Comparison of ENCODE assay signal across 1 cellular context in the genomic region with DNA sequence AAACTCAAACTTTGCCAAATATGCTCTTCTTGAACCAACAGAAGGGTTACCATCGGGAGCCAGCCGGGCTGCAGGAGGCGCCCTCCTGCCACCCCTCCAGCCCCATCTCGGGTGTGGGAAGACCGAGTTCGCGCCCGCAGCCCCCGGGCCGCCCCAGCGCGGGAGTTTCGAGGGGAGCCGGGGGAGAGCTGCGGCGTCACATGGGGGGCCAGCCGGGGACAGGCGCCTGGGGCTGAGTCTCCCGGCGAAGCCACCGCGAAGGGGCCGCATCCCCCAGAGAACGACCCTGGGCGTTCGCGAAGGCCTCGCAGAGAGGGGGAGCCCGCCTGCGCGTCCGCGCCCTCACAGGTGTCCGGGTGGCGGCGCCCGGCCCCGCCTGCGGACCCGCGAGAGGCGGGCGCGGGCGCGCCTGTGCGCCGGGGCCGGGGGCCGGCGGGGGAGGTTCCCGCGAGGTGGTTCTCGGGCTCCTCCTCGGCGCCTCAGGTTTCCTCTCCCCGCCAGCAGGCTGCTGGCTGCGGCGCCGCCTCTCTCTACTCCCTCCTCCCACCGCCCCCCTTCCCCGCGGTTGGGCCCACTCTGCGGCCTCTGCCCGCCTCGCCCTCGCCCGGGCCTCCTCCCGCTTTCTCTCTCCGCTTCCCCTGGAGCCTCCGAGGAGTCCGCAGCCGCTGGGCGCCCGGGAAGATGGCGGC.
TF ChIP-seq lines count a peak whose summit lies in the region.

A gene with protein sequence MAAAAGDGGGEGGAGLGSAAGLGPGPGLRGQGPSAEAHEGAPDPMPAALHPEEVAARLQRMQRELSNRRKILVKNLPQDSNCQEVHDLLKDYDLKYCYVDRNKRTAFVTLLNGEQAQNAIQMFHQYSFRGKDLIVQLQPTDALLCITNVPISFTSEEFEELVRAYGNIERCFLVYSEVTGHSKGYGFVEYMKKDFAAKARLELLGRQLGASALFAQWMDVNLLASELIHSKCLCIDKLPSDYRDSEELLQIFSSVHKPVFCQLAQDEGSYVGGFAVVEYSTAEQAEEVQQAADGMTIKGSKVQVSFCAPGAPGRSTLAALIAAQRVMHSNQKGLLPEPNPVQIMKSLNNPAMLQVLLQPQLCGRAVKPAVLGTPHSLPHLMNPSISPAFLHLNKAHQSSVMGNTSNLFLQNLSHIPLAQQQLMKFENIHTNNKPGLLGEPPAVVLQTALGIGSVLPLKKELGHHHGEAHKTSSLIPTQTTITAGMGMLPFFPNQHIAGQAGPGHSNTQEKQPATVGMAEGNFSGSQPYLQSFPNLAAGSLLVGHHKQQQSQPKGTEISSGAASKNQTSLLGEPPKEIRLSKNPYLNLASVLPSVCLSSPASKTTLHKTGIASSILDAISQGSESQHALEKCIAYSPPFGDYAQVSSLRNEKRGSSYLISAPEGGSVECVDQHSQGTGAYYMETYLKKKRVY (plus strand): TSS at position 584 of the 689 bp plus-strand sequence. CDS start 98 bp downstream, at position 682.

TF ChIP-seq in K562, 482 proteins besides CTCF, POLR2A, EP300 and RAD21 (continued from another document and continues in another):
- TF ChIP-seq ZFX (CRISPR knock-in tag; IDR thresholded peaks at IDR 0.05) (peak; percentile 81), BCOR (IDR thresholded peaks at IDR 0.05) (no peak), ZNF354B (CRISPR knock-in tag; IDR thresholded peaks at IDR 0.05) (no peak), TCF7 (IDR thresholded peaks at IDR 0.05; ENCODE audit: borderline replicate concordance) (no peak), ZNF445 (CRISPR knock-in tag; IDR thresholded peaks at IDR 0.05; ENCODE audit: low read depth) (no peak), C11orf30 (IDR thresholded peaks at IDR 0.05; ENCODE audit: low read depth) (no peak), SP1 (CRISPR knock-in tag; IDR thresholded peaks at IDR 0.05) (no peak; the same call in 1 of the 2 replicates), MYNN (IDR thresholded peaks at IDR 0.05) (no peak), MYNN (CRISPR knock-in tag; IDR thresholded peaks at IDR 0.05) (no peak), HMG20B (CRISPR knock-in tag; IDR thresholded peaks at IDR 0.05) (no peak), GABPB1 (CRISPR knock-in tag; IDR thresholded peaks at IDR 0.05) (peak; percentile 30; the same call in 1 of the 2 replicates), RFX7 (CRISPR knock-in tag; IDR thresholded peaks at IDR 0.05) (no peak), PCBP2 (IDR thresholded peaks at IDR 0.05; ENCODE audit: low read depth, low read length, poor library complexity, severe bottlenecking) (no peak), CBX1 (IDR thresholded peaks at IDR 0.05; ENCODE audit: low read depth) (no peak), KAT2B (IDR thresholded peaks at IDR 0.05; ENCODE audit: low read depth, low read length) (no peak), CC2D1A (IDR thresholded peaks at IDR 0.05) (no peak), SNIP1 (IDR thresholded peaks at IDR 0.05; ENCODE audit: low read depth) (no peak), STAG1 (CRISPR knock-in tag; IDR thresholded peaks at IDR 0.05; ENCODE audit: borderline replicate concordance) (no peak)
- TF ChIP-seq, protein P1, sequence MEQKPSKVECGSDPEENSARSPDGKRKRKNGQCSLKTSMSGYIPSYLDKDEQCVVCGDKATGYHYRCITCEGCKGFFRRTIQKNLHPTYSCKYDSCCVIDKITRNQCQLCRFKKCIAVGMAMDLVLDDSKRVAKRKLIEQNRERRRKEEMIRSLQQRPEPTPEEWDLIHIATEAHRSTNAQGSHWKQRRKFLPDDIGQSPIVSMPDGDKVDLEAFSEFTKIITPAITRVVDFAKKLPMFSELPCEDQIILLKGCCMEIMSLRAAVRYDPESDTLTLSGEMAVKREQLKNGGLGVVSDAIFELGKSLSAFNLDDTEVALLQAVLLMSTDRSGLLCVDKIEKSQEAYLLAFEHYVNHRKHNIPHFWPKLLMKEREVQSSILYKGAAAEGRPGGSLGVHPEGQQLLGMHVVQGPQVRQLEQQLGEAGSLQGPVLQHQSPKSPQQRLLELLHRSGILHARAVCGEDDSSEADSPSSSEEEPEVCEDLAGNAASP (IDR thresholded peaks at IDR 0.05), result no peak
- TF ChIP-seq, protein P2, sequence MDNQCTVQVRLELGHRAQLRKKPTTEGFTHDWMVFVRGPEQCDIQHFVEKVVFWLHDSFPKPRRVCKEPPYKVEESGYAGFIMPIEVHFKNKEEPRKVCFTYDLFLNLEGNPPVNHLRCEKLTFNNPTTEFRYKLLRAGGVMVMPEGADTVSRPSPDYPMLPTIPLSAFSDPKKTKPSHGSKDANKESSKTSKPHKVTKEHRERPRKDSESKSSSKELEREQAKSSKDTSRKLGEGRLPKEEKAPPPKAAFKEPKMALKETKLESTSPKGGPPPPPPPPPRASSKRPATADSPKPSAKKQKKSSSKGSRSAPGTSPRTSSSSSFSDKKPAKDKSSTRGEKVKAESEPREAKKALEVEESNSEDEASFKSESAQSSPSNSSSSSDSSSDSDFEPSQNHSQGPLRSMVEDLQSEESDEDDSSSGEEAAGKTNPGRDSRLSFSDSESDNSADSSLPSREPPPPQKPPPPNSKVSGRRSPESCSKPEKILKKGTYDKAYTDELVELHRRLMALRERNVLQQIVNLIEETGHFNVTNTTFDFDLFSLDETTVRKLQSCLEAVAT (IDR thresholded peaks at IDR 0.05), result no peak
- TF ChIP-seq, protein P3, sequence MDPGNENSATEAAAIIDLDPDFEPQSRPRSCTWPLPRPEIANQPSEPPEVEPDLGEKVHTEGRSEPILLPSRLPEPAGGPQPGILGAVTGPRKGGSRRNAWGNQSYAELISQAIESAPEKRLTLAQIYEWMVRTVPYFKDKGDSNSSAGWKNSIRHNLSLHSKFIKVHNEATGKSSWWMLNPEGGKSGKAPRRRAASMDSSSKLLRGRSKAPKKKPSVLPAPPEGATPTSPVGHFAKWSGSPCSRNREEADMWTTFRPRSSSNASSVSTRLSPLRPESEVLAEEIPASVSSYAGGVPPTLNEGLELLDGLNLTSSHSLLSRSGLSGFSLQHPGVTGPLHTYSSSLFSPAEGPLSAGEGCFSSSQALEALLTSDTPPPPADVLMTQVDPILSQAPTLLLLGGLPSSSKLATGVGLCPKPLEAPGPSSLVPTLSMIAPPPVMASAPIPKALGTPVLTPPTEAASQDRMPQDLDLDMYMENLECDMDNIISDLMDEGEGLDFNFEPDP (CRISPR knock-in tag; IDR thresholded peaks at IDR 0.05), result no peak
- TF ChIP-seq, protein P4, sequence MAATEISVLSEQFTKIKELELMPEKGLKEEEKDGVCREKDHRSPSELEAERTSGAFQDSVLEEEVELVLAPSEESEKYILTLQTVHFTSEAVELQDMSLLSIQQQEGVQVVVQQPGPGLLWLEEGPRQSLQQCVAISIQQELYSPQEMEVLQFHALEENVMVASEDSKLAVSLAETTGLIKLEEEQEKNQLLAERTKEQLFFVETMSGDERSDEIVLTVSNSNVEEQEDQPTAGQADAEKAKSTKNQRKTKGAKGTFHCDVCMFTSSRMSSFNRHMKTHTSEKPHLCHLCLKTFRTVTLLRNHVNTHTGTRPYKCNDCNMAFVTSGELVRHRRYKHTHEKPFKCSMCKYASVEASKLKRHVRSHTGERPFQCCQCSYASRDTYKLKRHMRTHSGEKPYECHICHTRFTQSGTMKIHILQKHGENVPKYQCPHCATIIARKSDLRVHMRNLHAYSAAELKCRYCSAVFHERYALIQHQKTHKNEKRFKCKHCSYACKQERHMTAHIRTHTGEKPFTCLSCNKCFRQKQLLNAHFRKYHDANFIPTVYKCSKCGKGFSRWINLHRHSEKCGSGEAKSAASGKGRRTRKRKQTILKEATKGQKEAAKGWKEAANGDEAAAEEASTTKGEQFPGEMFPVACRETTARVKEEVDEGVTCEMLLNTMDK (IDR thresholded peaks at IDR 0.05; ENCODE audit: borderline replicate concordance, insufficient read depth, low read depth, low read length, poor library complexity, severe bottlenecking), result peak; percentile 33
- TF ChIP-seq, protein P5, sequence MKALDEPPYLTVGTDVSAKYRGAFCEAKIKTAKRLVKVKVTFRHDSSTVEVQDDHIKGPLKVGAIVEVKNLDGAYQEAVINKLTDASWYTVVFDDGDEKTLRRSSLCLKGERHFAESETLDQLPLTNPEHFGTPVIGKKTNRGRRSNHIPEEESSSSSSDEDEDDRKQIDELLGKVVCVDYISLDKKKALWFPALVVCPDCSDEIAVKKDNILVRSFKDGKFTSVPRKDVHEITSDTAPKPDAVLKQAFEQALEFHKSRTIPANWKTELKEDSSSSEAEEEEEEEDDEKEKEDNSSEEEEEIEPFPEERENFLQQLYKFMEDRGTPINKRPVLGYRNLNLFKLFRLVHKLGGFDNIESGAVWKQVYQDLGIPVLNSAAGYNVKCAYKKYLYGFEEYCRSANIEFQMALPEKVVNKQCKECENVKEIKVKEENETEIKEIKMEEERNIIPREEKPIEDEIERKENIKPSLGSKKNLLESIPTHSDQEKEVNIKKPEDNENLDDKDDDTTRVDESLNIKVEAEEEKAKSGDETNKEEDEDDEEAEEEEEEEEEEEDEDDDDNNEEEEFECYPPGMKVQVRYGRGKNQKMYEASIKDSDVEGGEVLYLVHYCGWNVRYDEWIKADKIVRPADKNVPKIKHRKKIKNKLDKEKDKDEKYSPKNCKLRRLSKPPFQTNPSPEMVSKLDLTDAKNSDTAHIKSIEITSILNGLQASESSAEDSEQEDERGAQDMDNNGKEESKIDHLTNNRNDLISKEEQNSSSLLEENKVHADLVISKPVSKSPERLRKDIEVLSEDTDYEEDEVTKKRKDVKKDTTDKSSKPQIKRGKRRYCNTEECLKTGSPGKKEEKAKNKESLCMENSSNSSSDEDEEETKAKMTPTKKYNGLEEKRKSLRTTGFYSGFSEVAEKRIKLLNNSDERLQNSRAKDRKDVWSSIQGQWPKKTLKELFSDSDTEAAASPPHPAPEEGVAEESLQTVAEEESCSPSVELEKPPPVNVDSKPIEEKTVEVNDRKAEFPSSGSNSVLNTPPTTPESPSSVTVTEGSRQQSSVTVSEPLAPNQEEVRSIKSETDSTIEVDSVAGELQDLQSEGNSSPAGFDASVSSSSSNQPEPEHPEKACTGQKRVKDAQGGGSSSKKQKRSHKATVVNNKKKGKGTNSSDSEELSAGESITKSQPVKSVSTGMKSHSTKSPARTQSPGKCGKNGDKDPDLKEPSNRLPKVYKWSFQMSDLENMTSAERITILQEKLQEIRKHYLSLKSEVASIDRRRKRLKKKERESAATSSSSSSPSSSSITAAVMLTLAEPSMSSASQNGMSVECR (CRISPR knock-in tag; IDR thresholded peaks at IDR 0.05), result no peak; the same call in 1 of the 2 replicates
- TF ChIP-seq, protein P6, sequence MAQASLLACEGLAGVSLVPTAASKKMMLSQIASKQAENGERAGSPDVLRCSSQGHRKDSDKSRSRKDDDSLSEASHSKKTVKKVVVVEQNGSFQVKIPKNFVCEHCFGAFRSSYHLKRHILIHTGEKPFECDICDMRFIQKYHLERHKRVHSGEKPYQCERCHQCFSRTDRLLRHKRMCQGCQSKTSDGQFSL (CRISPR knock-in tag; IDR thresholded peaks at IDR 0.05), result peak; percentile 64
- TF ChIP-seq, protein P6 (tag; IDR thresholded peaks at IDR 0.05), result no peak
- TF ChIP-seq, protein P7, sequence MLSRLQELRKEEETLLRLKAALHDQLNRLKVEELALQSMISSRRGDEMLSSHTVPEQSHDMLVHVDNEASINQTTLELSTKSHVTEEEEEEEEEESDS (CRISPR knock-in tag; IDR thresholded peaks at IDR 0.05), result no peak
- TF ChIP-seq, protein P8, sequence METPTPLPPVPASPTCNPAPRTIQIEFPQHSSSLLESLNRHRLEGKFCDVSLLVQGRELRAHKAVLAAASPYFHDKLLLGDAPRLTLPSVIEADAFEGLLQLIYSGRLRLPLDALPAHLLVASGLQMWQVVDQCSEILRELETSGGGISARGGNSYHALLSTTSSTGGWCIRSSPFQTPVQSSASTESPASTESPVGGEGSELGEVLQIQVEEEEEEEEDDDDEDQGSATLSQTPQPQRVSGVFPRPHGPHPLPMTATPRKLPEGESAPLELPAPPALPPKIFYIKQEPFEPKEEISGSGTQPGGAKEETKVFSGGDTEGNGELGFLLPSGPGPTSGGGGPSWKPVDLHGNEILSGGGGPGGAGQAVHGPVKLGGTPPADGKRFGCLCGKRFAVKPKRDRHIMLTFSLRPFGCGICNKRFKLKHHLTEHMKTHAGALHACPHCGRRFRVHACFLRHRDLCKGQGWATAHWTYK (CRISPR knock-in tag; IDR thresholded peaks at IDR 0.05), result no peak
- TF ChIP-seq, protein P9, sequence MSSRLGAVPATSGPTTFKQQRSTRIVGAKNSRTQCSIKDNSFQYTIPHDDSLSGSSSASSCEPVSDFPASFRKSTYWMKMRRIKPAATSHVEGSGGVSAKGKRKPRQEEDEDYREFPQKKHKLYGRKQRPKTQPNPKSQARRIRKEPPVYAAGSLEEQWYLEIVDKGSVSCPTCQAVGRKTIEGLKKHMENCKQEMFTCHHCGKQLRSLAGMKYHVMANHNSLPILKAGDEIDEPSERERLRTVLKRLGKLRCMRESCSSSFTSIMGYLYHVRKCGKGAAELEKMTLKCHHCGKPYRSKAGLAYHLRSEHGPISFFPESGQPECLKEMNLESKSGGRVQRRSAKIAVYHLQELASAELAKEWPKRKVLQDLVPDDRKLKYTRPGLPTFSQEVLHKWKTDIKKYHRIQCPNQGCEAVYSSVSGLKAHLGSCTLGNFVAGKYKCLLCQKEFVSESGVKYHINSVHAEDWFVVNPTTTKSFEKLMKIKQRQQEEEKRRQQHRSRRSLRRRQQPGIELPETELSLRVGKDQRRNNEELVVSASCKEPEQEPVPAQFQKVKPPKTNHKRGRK (tag; IDR thresholded peaks at IDR 0.05), result no peak
- TF ChIP-seq, protein P10, sequence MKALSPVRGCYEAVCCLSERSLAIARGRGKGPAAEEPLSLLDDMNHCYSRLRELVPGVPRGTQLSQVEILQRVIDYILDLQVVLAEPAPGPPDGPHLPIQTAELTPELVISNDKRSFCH (CRISPR knock-in tag; IDR thresholded peaks at IDR 0.05), result no peak
- TF ChIP-seq, protein P10 (tag; IDR thresholded peaks at IDR 0.05), result no peak
- TF ChIP-seq, protein P11, sequence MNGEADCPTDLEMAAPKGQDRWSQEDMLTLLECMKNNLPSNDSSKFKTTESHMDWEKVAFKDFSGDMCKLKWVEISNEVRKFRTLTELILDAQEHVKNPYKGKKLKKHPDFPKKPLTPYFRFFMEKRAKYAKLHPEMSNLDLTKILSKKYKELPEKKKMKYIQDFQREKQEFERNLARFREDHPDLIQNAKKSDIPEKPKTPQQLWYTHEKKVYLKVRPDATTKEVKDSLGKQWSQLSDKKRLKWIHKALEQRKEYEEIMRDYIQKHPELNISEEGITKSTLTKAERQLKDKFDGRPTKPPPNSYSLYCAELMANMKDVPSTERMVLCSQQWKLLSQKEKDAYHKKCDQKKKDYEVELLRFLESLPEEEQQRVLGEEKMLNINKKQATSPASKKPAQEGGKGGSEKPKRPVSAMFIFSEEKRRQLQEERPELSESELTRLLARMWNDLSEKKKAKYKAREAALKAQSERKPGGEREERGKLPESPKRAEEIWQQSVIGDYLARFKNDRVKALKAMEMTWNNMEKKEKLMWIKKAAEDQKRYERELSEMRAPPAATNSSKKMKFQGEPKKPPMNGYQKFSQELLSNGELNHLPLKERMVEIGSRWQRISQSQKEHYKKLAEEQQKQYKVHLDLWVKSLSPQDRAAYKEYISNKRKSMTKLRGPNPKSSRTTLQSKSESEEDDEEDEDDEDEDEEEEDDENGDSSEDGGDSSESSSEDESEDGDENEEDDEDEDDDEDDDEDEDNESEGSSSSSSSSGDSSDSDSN (IDR thresholded peaks at IDR 0.05; ENCODE audit: borderline replicate concordance in 1 of 2, low read depth in 2 of 2, low read length in 2 of 2), result peak in 1 of 2 experiments; percentile 31; a peak in 1 of 4 replicates
